Comparison of ENCODE assay signal across 8 cellular contexts in the genomic region with DNA sequence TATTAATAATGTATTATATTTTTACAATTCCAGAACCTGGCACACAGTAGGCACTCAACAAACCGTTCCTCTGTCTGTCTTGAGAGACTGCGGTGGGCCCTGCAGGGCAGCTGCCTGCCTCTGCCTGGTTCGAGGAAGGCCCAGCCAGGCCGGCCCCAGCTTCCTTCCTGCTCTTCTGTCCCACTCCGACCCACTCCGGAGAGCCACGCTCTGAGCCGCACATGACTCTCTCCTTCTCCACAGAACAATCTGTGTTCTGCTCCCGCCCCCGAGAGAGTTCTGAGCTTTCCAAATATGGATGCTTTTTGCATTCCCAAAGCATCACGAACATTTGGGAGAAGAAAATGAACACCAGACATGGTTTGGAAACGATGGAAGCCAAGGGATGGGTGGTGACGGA. TPM values are rescaled to one million over a fixed set of nuclear protein-coding genes. Genes with fewer than 3 reads are reported as not detected.
DNase-seq lines count a peak whose midpoint lies in the region; ATAC-seq, FAIRE-seq and TF ChIP-seq lines count a peak whose summit lies in the region.

No MANE protein-coding gene starts in this region.

- TF ChIP-seq RAD21 in K562 (CRISPR knock-in tag; conservative IDR thresholded peaks at IDR 0.05 in 1 of 2, IDR thresholded peaks at IDR 0.05 in 1 of 2), result no peak

- H3K27me3 Mint-ChIP-seq in CD4-positive, alpha-beta T cell, result no peaks in the 10 kb centered on the region
- H3K27me3 Mint-ChIP-seq in IgD-negative memory B cell, result no peaks in the 10 kb centered on the region
- peaks cover 0 to 3% of the 10 kb centered on the region in 2 donors for H3K27me3 Mint-ChIP-seq in stimulated activated naive B cell treated with anti-CD40 and anti-IgM and Interleukin-4, amounts not matched to agents 10 μg/mL and 1 μg/mL and 100 μg/mL, for 72 hours

- intact Hi-C loops in CD4-positive, alpha-beta T cell (cut with DNase I, micrococcal nuclease), result loop anchor here (1.0 to 5.0 kb wide), 9 partner anchors 68 to 1078 kb away; partner anchors contain the start of genes CALM1 (in 1 of the 2), NRDE2 (in 1 of the 2), PPP4R3A (in 1 of the 2) and RPS6KA5 (in 1 of the 2)
- intact Hi-C loops in K562 (cut with micrococcal nuclease), result no loop called here
- intact Hi-C loops in kidney (cut with DNase I), result no loop called here

- H3K9ac ChIP-seq in K562 (ENCODE audit: insufficient read depth in 1 of 2, low read depth in 2 of 2, low read length in 2 of 2), result peak overlapping the region; percentile 82 to 90
- H3K9ac ChIP-seq in kidney (ENCODE audit: low read length in 2 of 2), result peak overlapping the region in 1 of 2 donors; percentile 98

- peaks cover 10 to 12% of the 10 kb centered on the region in 2 experiments; a peak in 4 of 5 replicates for H3K4me1 ChIP-seq in K562 (replicated peaks in 1 of 2; ENCODE audit: control insufficient read depth in 2 of 2, insufficient read depth in 2 of 2, low read length in 2 of 2)
- H3K4me1 ChIP-seq in kidney (ENCODE audit: control insufficient read depth in 1 of 2, insufficient read depth in 1 of 2, low read depth in 1 of 2, low read length in 2 of 2), result peaks cover 0 to 6% of the 10 kb centered on the region in 2 donors

- DNase-seq in CD4-positive, alpha-beta T cell, result peak in 1 of 10 experiments; percentile 17
- no peak for DNase-seq in K562 (ENCODE audit: extremely low read depth in 1 of 4, low spot score in 3 of 4)
- DNase-seq in kidney, result peak; percentile 89
- peak; percentile 17 for DNase-seq in stimulated activated naive B cell treated with anti-CD40 and anti-IgM and Interleukin-4, amounts not matched to agents 10 μg/mL and 1 μg/mL and 100 μg/mL, for 72 hours
- no peak for DNase-seq in kidney glomerular epithelial cell (lab: John Stamatoyannopoulos, UW)
- no peak for DNase-seq in activated gamma-delta T cell (lab: John Stamatoyannopoulos, UW)
- no peak for DNase-seq in central memory CD4-positive, alpha-beta T cell

- FAIRE-seq in K562 (lab: Jason Lieb, UNC) (no peak), kidney (lab: Jason Lieb, UNC) (no peak)

- CTCF ChIA-PET in CD4-positive, alpha-beta T cell (lab: Charles Lee), result interaction anchor here (0.6 to 2.5 kb wide), 10 partner anchors 9 to 457 kb away, joined by 3 to 12 read pairs (median 4); no protein-coding TSS in a partner anchor
- CTCF ChIA-PET in K562 (lab: Yijun Ruan, JAX; ENCODE audit: low intra/inter-chr PET ratio), result no interaction called here

- WGBS in K562 (ENCODE audit: insufficient coverage, low coverage, missing lambda C conversion rate), result 90% methylated on average over 8 of the region's 13 CpGs

- H3K79me2 ChIP-seq in K562 (ENCODE audit: control insufficient read depth, insufficient read depth, low read length), result peaks cover 7% of the 10 kb centered on the region; the same call in 2 of the 3 replicates

- ATAC-seq in CD4-positive, alpha-beta T cell (ENCODE audit: poor library complexity), result no peak
- peak; percentile 9; the same call in 1 of the 3 replicates for ATAC-seq in K562
- ATAC-seq in stimulated activated naive B cell treated with anti-CD40 and anti-IgM and Interleukin-4, amounts not matched to agents 10 μg/mL and 1 μg/mL and 100 μg/mL, for 72 hours (replicated peaks), result peak; percentile 52 to 62

- in situ Hi-C loops in K562 (cut with MboI), result loop anchor here (5.0 kb wide), 1 partner anchor 63 kb away; no protein-coding TSS in a partner anchor

- H3K27ac ChIP-seq in CD4-positive, alpha-beta T cell (ENCODE audit: low read depth, low read length), result peak overlapping the region; percentile 63
- peak overlapping the region; percentile 87 for H3K27ac ChIP-seq in K562 (ENCODE audit: extremely low read depth, low read depth, low read length)
- H3K27ac ChIP-seq in kidney (ENCODE audit: low read depth in 2 of 2, low read length in 2 of 2), result peak overlapping the region in 1 of 2 donors; percentile 85

- peak overlapping the region; percentile 69 for H3K4me2 ChIP-seq in K562 (ENCODE audit: insufficient read depth, low read length)

- H3K4me3 ChIP-seq in K562, result no peak overlapping the region
- H3K4me3 ChIP-seq in kidney (ENCODE audit: low read length in 2 of 2), result peak overlapping the region; percentile 73 to 79

- POLR2A ChIA-PET in CD4-positive, alpha-beta T cell (lab: Charles Lee), result interaction anchor here (0.6 to 3.5 kb wide), 13 partner anchors 356 to 1281 kb away, joined by 3 to 65 read pairs (median 6); partner anchors contain the start of genes CALM1, GPR68, NRDE2 and PPP4R3A
- POLR2A ChIA-PET in K562 (lab: Yijun Ruan, JAX), result interaction anchor here (0.6 to 1.0 kb wide), 4 partner anchors 11 to 523 kb away, joined by 3 read pairs; no protein-coding TSS in a partner anchor

- peak overlapping the region; percentile 94; the same call in 1 of the 2 replicates for H2AFZ ChIP-seq in K562 (ENCODE audit: low read depth, low read length)

- peaks cover 23% of the 10 kb centered on the region for H3K4me1 Mint-ChIP-seq in CD4-positive, alpha-beta T cell (ENCODE audit: low read depth)
- peaks cover 13 to 18% (median 15%) of the 10 kb centered on the region in 3 donors for H3K4me1 Mint-ChIP-seq in IgD-negative memory B cell
- peaks cover 16 to 18% of the 10 kb centered on the region in 2 donors for H3K4me1 Mint-ChIP-seq in stimulated activated naive B cell treated with anti-CD40 and anti-IgM and Interleukin-4, amounts not matched to agents 10 μg/mL and 1 μg/mL and 100 μg/mL, for 72 hours

- no peaks in the 10 kb centered on the region for H4K20me1 ChIP-seq in K562 (replicated peaks; ENCODE audit: control insufficient read depth, insufficient read depth, low read length)

- H3K9me3 Mint-ChIP-seq in CD4-positive, alpha-beta T cell, result peaks cover 7% of the 10 kb centered on the region
- peaks cover 1 to 6% (median 2%) of the 10 kb centered on the region in 3 donors for H3K9me3 Mint-ChIP-seq in IgD-negative memory B cell
- peaks cover 2 to 3% of the 10 kb centered on the region in 2 donors for H3K9me3 Mint-ChIP-seq in stimulated activated naive B cell treated with anti-CD40 and anti-IgM and Interleukin-4, amounts not matched to agents 10 μg/mL and 1 μg/mL and 100 μg/mL, for 72 hours

- TF ChIP-seq POLR2A in K562 (conservative IDR thresholded peaks at IDR 0.05), result no peak

- no peak for TF ChIP-seq CTCF in CD4-positive, alpha-beta T cell (IDR thresholded peaks at IDR 0.05)
- TF ChIP-seq CTCF in K562 (IDR thresholded peaks at IDR 0.05 in 2 of 3, conservative IDR thresholded peaks at IDR 0.05 in 1 of 3; ENCODE audit: insufficient read depth in 2 of 3, low read depth in 1 of 3, low read length in 3 of 3) (no peak), kidney (IDR thresholded peaks at IDR 0.05; ENCODE audit: borderline replicate concordance, extremely low read depth, insufficient read depth) (no peak)

- peaks cover 10% of the 10 kb centered on the region for H3K36me3 Mint-ChIP-seq in CD4-positive, alpha-beta T cell (ENCODE audit: low read depth)
- H3K36me3 Mint-ChIP-seq in IgD-negative memory B cell, result peaks cover 2% of the 10 kb centered on the region
- peaks cover 0 to 2% of the 10 kb centered on the region in 2 donors for H3K36me3 Mint-ChIP-seq in stimulated activated naive B cell treated with anti-CD40 and anti-IgM and Interleukin-4, amounts not matched to agents 10 μg/mL and 1 μg/mL and 100 μg/mL, for 72 hours

- TF ChIP-seq EP300 in K562 (IDR thresholded peaks at IDR 0.05; ENCODE audit: low read length), result no peak

- H3K27ac Mint-ChIP-seq in CD4-positive, alpha-beta T cell, result peak overlapping the region; percentile 89
- peak overlapping the region; percentile 78 to 90 (median 86) for H3K27ac Mint-ChIP-seq in IgD-negative memory B cell
- H3K27ac Mint-ChIP-seq in stimulated activated naive B cell treated with anti-CD40 and anti-IgM and Interleukin-4, amounts not matched to agents 10 μg/mL and 1 μg/mL and 100 μg/mL, for 72 hours, result peak overlapping the region; percentile 92

- BruUV-seq in K562 (replicated peaks; lab: Mats Ljungman, UMichigan), result no TSS peak

- no peaks in the 10 kb centered on the region for H3K27me3 ChIP-seq in CD4-positive, alpha-beta T cell (ENCODE audit: control insufficient read depth, insufficient read depth, low read length)
- no peaks in the 10 kb centered on the region for H3K27me3 ChIP-seq in K562 (ENCODE audit: control insufficient read depth in 2 of 2, insufficient read depth in 2 of 2, low read length in 2 of 2)

- no peaks in the 10 kb centered on the region for H3K9me1 ChIP-seq in K562 (ENCODE audit: control insufficient read depth, insufficient read depth, low read length)

- peaks cover 13% of the 10 kb centered on the region for H3K9me3 ChIP-seq in CD4-positive, alpha-beta T cell (ENCODE audit: control insufficient read depth, low read length)
- peaks cover 5% of the 10 kb centered on the region; the same call in 1 of the 2 replicates for H3K9me3 ChIP-seq in K562 (replicated peaks; ENCODE audit: control insufficient read depth, insufficient read depth, low read depth, low read length)
- H3K9me3 ChIP-seq in kidney (ENCODE audit: control insufficient read depth in 1 of 2, low read length in 2 of 2), result peaks cover 0 to 10% of the 10 kb centered on the region in 2 donors

- H3K36me3 ChIP-seq in K562 (ENCODE audit: control insufficient read depth, insufficient read depth, low read length) (no peaks in the 10 kb centered on the region), kidney (ENCODE audit: control insufficient read depth in 1 of 2, insufficient read depth in 2 of 2, low read length in 2 of 2) (no peaks in the 10 kb centered on the region)

- H3K4me3 Mint-ChIP-seq in CD4-positive, alpha-beta T cell, result peak overlapping the region; percentile 87
- H3K4me3 Mint-ChIP-seq in IgD-negative memory B cell, result peak overlapping the region; percentile 74 to 92 (median 82)
- peak overlapping the region; percentile 85 to 91 for H3K4me3 Mint-ChIP-seq in stimulated activated naive B cell treated with anti-CD40 and anti-IgM and Interleukin-4, amounts not matched to agents 10 μg/mL and 1 μg/mL and 100 μg/mL, for 72 hours

RNA-seq across cellular contexts. Expression of gene TTC7B, which starts 57.3 kb away (rescaled TPM):
- total RNA-seq in CD4-positive, alpha-beta T cell, result 1 to 10 TPM; 1.2 to 1.3 TPM
- polyA plus RNA-seq in IgD-negative memory B cell, result 0.89 TPM
- total RNA-seq in K562 (2011; cell fraction: chromatin; rRNA removed; ENCODE audit: low replicate concordance), result 118 and 173 TPM in 2 replicates
- 48.5 and 49.9 TPM in 2 replicates for total RNA-seq in K562 (2011; cell fraction: nucleolus; rRNA removed)
- total RNA-seq in K562 (2011; cell fraction: nucleoplasm; rRNA removed), result 66.6 and 71.6 TPM in 2 replicates
- total RNA-seq in K562 (2014; rRNA removed), result 36.7 and 37.3 TPM in 2 replicates
- total RNA-seq in K562 (2014; rRNA removed; fragmentation: Illumina TruSeq; extraction: Trizol), result 25.7 and 27.4 TPM in 2 replicates
- total RNA-seq in K562 (2015; rRNA removed; fragmentation: Illumina TruSeq; extraction: Trizol), result 21.9 and 24.0 TPM in 2 replicates
- total RNA-seq in K562 (2021), result 77.2 and 77.7 TPM in 2 replicates
- polyA plus RNA-seq in K562 (2011; rRNA removed), result 43.3 and 50.2 TPM in 2 replicates
- polyA plus RNA-seq in K562 (2011; cell fraction: cytosol; rRNA removed), result 38.9 and 74.2 TPM in 2 replicates
- polyA plus RNA-seq in K562 (2011; cell fraction: nucleus; rRNA removed), result 51.9 and 63.4 TPM in 2 replicates
- polyA plus RNA-seq in K562 (2012), result 41.2 and 101 TPM in 2 replicates
- 40.1 and 41.6 TPM in 2 replicates for polyA plus RNA-seq in K562 (2014; fragmentation: Illumina TruSeq; extraction: Trizol)
- polyA plus RNA-seq in K562 (2014; fragmentation: Nextera tagmentation; extraction: Ambion mirVana), result 1 to 10 TPM; 2.2 to 2.5 TPM
- 34.3 and 37.1 TPM in 2 replicates for polyA plus RNA-seq in K562 (2014; rRNA removed)
- 70.1 and 70.2 TPM in 2 replicates for polyA minus RNA-seq in K562 (2011; rRNA and poly(A)+ RNA removed)
- 70.3 and 94.5 TPM in 2 replicates for polyA minus RNA-seq in K562 (2011; cell fraction: cytosol; rRNA and poly(A)+ RNA removed)
- polyA minus RNA-seq in K562 (2011; cell fraction: nucleus; rRNA and poly(A)+ RNA removed), result 45.9 and 78.4 TPM in 2 replicates
- 48.3 TPM for total RNA-seq in kidney
- polyA plus RNA-seq in kidney (ENCODE audit: insufficient read depth, low read depth, low replicate concordance), result 23.4 TPM

Comparison
In these comparisons a context has a peak if more than half of its experiments do, and no peak if none do; other contexts are left out.
1. DNase-seq: peak in kidney (single experiment) and stimulated activated naive B cell treated with anti-CD40 and anti-IgM and Interleukin-4, amounts not matched to agents 10 μg/mL and 1 μg/mL and 100 μg/mL, for 72 hours (single experiment); none in K562 (0 of 4), kidney glomerular epithelial cell (single experiment), activated gamma-delta T cell (single experiment) and central memory CD4-positive, alpha-beta T cell (single experiment).
2. RNA of gene TTC7B, which starts 57.3 kb away (total RNA-seq): 48.3 TPM in kidney (single experiment) and 21.9 to 173 TPM in K562; 1.2 to 1.3 TPM in CD4-positive, alpha-beta T cell; every median in the first group is over 10 times any median in the second.
3. intact Hi-C loops: an anchor here in CD4-positive, alpha-beta T cell (1.0 to 5.0 kb wide); none called in K562 and kidney.
4. Peak in every context shown above with its lines, with median percentiles within 50 percentile points of each other: H3K27ac Mint-ChIP-seq and H3K4me3 Mint-ChIP-seq.